9 cellular contexts compared by ENCODE assay signal in the genomic region with DNA sequence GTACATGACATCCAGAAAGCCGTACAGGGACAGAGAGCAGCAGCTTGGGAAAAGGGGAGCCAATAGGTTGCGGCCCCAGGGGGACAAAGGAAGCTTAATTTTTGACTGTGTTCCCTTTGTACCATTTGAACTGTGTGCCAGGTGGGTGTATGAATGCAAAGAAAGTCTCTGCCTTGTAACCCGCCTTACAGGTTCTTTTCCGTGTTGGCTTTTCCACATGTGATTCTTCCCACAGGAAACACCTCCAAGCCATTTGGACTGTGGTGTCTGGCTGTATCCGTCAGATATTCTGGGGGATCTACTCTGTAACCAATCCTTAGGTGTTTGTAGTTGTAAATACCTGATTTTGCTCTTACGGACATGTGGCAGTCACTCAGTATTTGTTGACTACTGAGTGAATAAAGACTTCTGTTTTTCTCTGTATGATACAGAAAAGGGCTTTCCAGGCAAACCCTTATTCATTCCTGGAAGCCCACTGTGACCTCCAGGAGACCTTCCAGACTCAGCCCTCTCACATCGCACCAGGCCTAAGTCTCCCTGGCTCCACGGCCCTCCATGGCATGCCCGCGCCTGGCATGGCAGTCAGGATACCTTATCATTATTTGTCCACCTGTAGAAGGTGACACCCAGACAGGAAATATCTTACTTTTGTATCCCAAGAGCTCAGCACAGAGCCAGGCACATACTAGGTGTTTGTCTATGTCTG. TPM values are rescaled to one million over a fixed set of nuclear protein-coding genes. Genes with fewer than 3 reads are reported as not detected.
DNase-seq lines count a peak whose midpoint lies in the region; ATAC-seq and TF ChIP-seq lines count a peak whose summit lies in the region.
"Had no signal": no experiment of that assay in that cellular context is flagged by ENCODE, and none has a peak within 500 bp of the region (broad histone marks: within the 10 kb centered on the region; RNA-seq: fewer than 3 reads in every experiment).

No MANE protein-coding gene starts in this region.

- H3K27me3 ChIP-seq in body of pancreas (no peaks in the 10 kb centered on the region), testis (no peaks in the 10 kb centered on the region)

- no peaks in the 10 kb centered on the region for H3K9me3 Mint-ChIP-seq in activated T-cell treated with anti-CD3 and anti-CD28 coated beads, Interleukin-2, amount 50 U/mL, for 24 hours
- H3K9me3 Mint-ChIP-seq in memory B cell = no peaks in the 10 kb centered on the region

- H3K36me3 Mint-ChIP-seq in activated T-cell treated with anti-CD3 and anti-CD28 coated beads, Interleukin-2, amount 50 U/mL, for 24 hours (ENCODE audit: low read depth) = no peaks in the 10 kb centered on the region
- no peaks in the 10 kb centered on the region for H3K36me3 Mint-ChIP-seq in memory B cell

- intact Hi-C loops in body of pancreas (cut with DNase I) (no loop called here), testis (cut with DNase I; ENCODE audit: low total_unique reads) (no loop called here)

- H3K4me1 ChIP-seq in body of pancreas (peaks cover 29% of the 10 kb centered on the region), testis (peaks cover 5% of the 10 kb centered on the region)

- H3K36me3 ChIP-seq in body of pancreas (replicated peaks in 1 of 2; ENCODE audit: insufficient read depth in 1 of 2, low read depth in 2 of 2) (no peaks in the 10 kb centered on the region), testis (ENCODE audit: low read depth, missing control alignments) (no peaks in the 10 kb centered on the region)

- H3K4me3 ChIP-seq in body of pancreas (no peak overlapping the region), testis (peak overlapping the region; percentile 61 to 63)

- H3K9me3 ChIP-seq in body of pancreas (no peaks in the 10 kb centered on the region), testis (no peaks in the 10 kb centered on the region)

- peak overlapping the region; percentile 76 for H3K4me3 Mint-ChIP-seq in activated T-cell treated with anti-CD3 and anti-CD28 coated beads, Interleukin-2, amount 50 U/mL, for 24 hours
- H3K4me3 Mint-ChIP-seq in memory B cell = peak overlapping the region; percentile 76

- peaks cover 59% of the 10 kb centered on the region for H3K27me3 Mint-ChIP-seq in activated T-cell treated with anti-CD3 and anti-CD28 coated beads, Interleukin-2, amount 50 U/mL, for 24 hours
- peaks cover 33% of the 10 kb centered on the region for H3K27me3 Mint-ChIP-seq in memory B cell

- H3K4me1 Mint-ChIP-seq in activated T-cell treated with anti-CD3 and anti-CD28 coated beads, Interleukin-2, amount 50 U/mL, for 24 hours (ENCODE audit: low read depth) = peaks cover 27% of the 10 kb centered on the region
- peaks cover 11% of the 10 kb centered on the region for H3K4me1 Mint-ChIP-seq in memory B cell

- TF ChIP-seq CTCF in body of pancreas (IDR thresholded peaks at IDR 0.05) = no peak
- no peak for TF ChIP-seq CTCF in testis (IDR thresholded peaks at IDR 0.05)

- TF ChIP-seq POLR2A in body of pancreas (IDR thresholded peaks at IDR 0.05) = no peak
- TF ChIP-seq POLR2A in testis (IDR thresholded peaks at IDR 0.05) = no peak

- peak; percentile 23 for ATAC-seq in body of pancreas
- no peak for ATAC-seq in memory B cell (ENCODE audit: low read depth)
- ATAC-seq in GM21576 (IDR thresholded peaks at IDR 0.05; ENCODE audit: unreplicated experiment) = no peak

- no peak for DNase-seq in activated T-cell treated with anti-CD3 and anti-CD28 coated beads, Interleukin-2, amount 50 U/mL, for 24 hours
- DNase-seq in activated T-cell treated with anti-CD3 and anti-CD28 coated beads, Interleukin-2, amount 50 U/mL, for 1 hour = no peak
- DNase-seq in body of pancreas = peak in 3 of 4 donors; percentile 25 to 50 (median 28)
- DNase-seq in memory B cell (ENCODE audit: low spot score in 2 of 2) = no peak
- no peak for DNase-seq in testis
- no peak for DNase-seq in NCI-H446 treated with DMSO at 0.1 percent for 48 hours (lab: John Stamatoyannopoulos, UW)
- DNase-seq in substantia nigra (lab: John Stamatoyannopoulos, UW) = no peak

- 31 to 39% methylated on average over 10 of the region's 10 CpGs for WGBS in body of pancreas, 2 donors
- 70 to 81% methylated on average over 10 of the region's 10 CpGs for WGBS in testis, 2 donors

- peak overlapping the region; percentile 9 to 60 (median 44) for H3K27ac ChIP-seq in body of pancreas
- H3K27ac ChIP-seq in testis = no peak overlapping the region
- no peak overlapping the region for H3K27ac ChIP-seq in substantia nigra (ENCODE audit: low read depth, low read length, poor library complexity, severe bottlenecking)

- H3K27ac Mint-ChIP-seq in activated T-cell treated with anti-CD3 and anti-CD28 coated beads, Interleukin-2, amount 50 U/mL, for 24 hours = no peak overlapping the region
- H3K27ac Mint-ChIP-seq in memory B cell = no peak overlapping the region

RNA-seq across cellular contexts. Expression of gene LRRFIP1, which starts 1.2 kb away (rescaled TPM):
- total RNA-seq in body of pancreas (10 to 100 TPM; 49.8 to 57.1 TPM), testis (10 to 100 TPM; 25.5 to 33.5 TPM)
- 17.4 TPM for polyA plus RNA-seq in testis (ENCODE audit: insufficient read depth, low read depth, low replicate concordance)

RNA-seq across cellular contexts. Expression of gene RAB17, which starts 38.1 kb away (rescaled TPM):
- total RNA-seq in body of pancreas (10 to 100 TPM; 35.3 to 38.9 TPM), testis (1 to 10 TPM; 3.2 TPM)
- polyA plus RNA-seq in testis (ENCODE audit: insufficient read depth, low read depth, low replicate concordance) = 6.3 TPM
- total RNA-seq: HT1080 had no signal

Comparison
In these comparisons a context has a peak if more than half of its experiments do, and no peak if none do; other contexts are left out.
1. DNase-seq: peak in body of pancreas (3 of 4); none in activated T-cell treated with anti-CD3 and anti-CD28 coated beads, Interleukin-2, amount 50 U/mL, for 24 hours (single experiment), activated T-cell treated with anti-CD3 and anti-CD28 coated beads, Interleukin-2, amount 50 U/mL, for 1 hour (single experiment), memory B cell (0 of 2), testis (single experiment), NCI-H446 treated with DMSO at 0.1 percent for 48 hours (single experiment) and substantia nigra (0 of 49).
2. H3K27ac ChIP-seq: peak in body of pancreas (4 of 4); none in testis (0 of 2) and substantia nigra (single experiment).
3. H3K4me3 ChIP-seq: peak in testis (2 of 2); none in body of pancreas (0 of 2).
4. RNA of gene RAB17, which starts 38.1 kb away (total RNA-seq): 35.3 to 38.9 TPM in body of pancreas; 3.2 TPM in testis; every median in the first group is over 4 times any median in the second.